8 cellular contexts compared by ENCODE assay signal in genomic region chr19:42450314-42450934, GRCh38. TPM values are rescaled to one million over a fixed set of nuclear protein-coding genes. Genes with fewer than 3 reads are reported as not detected.
DNase-seq lines count a peak whose midpoint lies in the region; ATAC-seq and TF ChIP-seq lines count a peak whose summit lies in the region.

No MANE protein-coding gene starts in this region.

- intact Hi-C loops in head of caudate nucleus (cut with DNase I) = no loop called here
- intact Hi-C loops in posterior vena cava (cut with DNase I) = no loop called here

- no peaks in the 10 kb centered on the region for H3K9me3 Mint-ChIP-seq in activated naive CD4-positive, alpha-beta T cell treated with anti-CD3 and anti-CD28 coated beads, Interleukin-2, amount 50 U/mL, for 72 hours

- no peaks in the 10 kb centered on the region for H3K36me3 Mint-ChIP-seq in activated naive CD4-positive, alpha-beta T cell treated with anti-CD3 and anti-CD28 coated beads, Interleukin-2, amount 50 U/mL, for 72 hours

- ATAC-seq in GM21723 (IDR thresholded peaks at IDR 0.05; ENCODE audit: unreplicated experiment) = peak; percentile 66
- peak; percentile 87 for ATAC-seq in SK-N-SH treated with all-trans-retinoic acid at 6 μM for 48 hours
- peak; percentile 97 to 98 for ATAC-seq in activated naive CD4-positive, alpha-beta T cell treated with anti-CD3 and anti-CD28 coated beads, Interleukin-2, amount 50 U/mL, for 72 hours

- H3K27ac Mint-ChIP-seq in activated naive CD4-positive, alpha-beta T cell treated with anti-CD3 and anti-CD28 coated beads, Interleukin-2, amount 50 U/mL, for 72 hours = no peak overlapping the region

- DNase-seq in DMS114 treated with DMSO at 0.1 percent for 48 hours (lab: John Stamatoyannopoulos, UW; ENCODE audit: unreplicated experiment) (peak; percentile 58), MV-4-11 (lab: John Stamatoyannopoulos, UW) (peak; percentile 68), head of caudate nucleus (peak; percentile 38 to 92 (median 76)), posterior vena cava (ENCODE audit: low spot score) (peak; percentile 84), ureter (ENCODE audit: low spot score) (peak; percentile 86)
- peak; percentile 71 to 77 for DNase-seq in activated naive CD4-positive, alpha-beta T cell treated with anti-CD3 and anti-CD28 coated beads, Interleukin-2, amount 50 U/mL, for 72 hours (ENCODE audit: low spot score in 2 of 2)

TF ChIP-seq in SK-N-SH treated with all-trans-retinoic acid at 6 μM for 48 hours, 23 proteins besides CTCF, POLR2A, EP300 and RAD21:
- TF ChIP-seq BACH2 (CRISPR knock-in tag; IDR thresholded peaks at IDR 0.05; ENCODE audit: borderline replicate concordance) (no peak), POU6F1 (CRISPR knock-in tag; IDR thresholded peaks at IDR 0.05; ENCODE audit: borderline replicate concordance, low read depth) (no peak), CSDC2 (CRISPR knock-in tag; IDR thresholded peaks at IDR 0.05) (no peak), ZNF8 (CRISPR knock-in tag; IDR thresholded peaks at IDR 0.05) (no peak), ZFP30 (CRISPR knock-in tag; IDR thresholded peaks at IDR 0.05) (no peak), ZC3H10 (CRISPR knock-in tag; IDR thresholded peaks at IDR 0.05) (no peak), SNAI2 (CRISPR knock-in tag; IDR thresholded peaks at IDR 0.05) (no peak), OSR1 (CRISPR knock-in tag; IDR thresholded peaks at IDR 0.05) (no peak), RARB (CRISPR knock-in tag; IDR thresholded peaks at IDR 0.05) (no peak), ESRRG (CRISPR knock-in tag; IDR thresholded peaks at IDR 0.05) (no peak), ISL1 (CRISPR knock-in tag; IDR thresholded peaks at IDR 0.05) (no peak), GLIS3 (CRISPR knock-in tag; IDR thresholded peaks at IDR 0.05) (no peak)
- TF ChIP-seq, protein P1, sequence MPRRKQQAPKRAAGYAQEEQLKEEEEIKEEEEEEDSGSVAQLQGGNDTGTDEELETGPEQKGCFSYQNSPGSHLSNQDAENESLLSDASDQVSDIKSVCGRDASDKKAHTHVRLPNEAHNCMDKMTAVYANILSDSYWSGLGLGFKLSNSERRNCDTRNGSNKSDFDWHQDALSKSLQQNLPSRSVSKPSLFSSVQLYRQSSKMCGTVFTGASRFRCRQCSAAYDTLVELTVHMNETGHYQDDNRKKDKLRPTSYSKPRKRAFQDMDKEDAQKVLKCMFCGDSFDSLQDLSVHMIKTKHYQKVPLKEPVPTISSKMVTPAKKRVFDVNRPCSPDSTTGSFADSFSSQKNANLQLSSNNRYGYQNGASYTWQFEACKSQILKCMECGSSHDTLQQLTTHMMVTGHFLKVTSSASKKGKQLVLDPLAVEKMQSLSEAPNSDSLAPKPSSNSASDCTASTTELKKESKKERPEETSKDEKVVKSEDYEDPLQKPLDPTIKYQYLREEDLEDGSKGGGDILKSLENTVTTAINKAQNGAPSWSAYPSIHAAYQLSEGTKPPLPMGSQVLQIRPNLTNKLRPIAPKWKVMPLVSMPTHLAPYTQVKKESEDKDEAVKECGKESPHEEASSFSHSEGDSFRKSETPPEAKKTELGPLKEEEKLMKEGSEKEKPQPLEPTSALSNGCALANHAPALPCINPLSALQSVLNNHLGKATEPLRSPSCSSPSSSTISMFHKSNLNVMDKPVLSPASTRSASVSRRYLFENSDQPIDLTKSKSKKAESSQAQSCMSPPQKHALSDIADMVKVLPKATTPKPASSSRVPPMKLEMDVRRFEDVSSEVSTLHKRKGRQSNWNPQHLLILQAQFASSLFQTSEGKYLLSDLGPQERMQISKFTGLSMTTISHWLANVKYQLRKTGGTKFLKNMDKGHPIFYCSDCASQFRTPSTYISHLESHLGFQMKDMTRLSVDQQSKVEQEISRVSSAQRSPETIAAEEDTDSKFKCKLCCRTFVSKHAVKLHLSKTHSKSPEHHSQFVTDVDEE (CRISPR knock-in tag; IDR thresholded peaks at IDR 0.05) = no peak
- TF ChIP-seq, protein P2, sequence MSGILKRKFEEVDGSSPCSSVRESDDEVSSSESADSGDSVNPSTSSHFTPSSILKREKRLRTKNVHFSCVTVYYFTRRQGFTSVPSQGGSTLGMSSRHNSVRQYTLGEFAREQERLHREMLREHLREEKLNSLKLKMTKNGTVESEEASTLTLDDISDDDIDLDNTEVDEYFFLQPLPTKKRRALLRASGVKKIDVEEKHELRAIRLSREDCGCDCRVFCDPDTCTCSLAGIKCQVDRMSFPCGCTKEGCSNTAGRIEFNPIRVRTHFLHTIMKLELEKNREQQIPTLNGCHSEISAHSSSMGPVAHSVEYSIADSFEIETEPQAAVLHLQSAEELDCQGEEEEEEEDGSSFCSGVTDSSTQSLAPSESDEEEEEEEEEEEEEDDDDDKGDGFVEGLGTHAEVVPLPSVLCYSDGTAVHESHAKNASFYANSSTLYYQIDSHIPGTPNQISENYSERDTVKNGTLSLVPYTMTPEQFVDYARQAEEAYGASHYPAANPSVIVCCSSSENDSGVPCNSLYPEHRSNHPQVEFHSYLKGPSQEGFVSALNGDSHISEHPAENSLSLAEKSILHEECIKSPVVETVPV (CRISPR knock-in tag; IDR thresholded peaks at IDR 0.05) = no peak
- TF ChIP-seq, protein P3, sequence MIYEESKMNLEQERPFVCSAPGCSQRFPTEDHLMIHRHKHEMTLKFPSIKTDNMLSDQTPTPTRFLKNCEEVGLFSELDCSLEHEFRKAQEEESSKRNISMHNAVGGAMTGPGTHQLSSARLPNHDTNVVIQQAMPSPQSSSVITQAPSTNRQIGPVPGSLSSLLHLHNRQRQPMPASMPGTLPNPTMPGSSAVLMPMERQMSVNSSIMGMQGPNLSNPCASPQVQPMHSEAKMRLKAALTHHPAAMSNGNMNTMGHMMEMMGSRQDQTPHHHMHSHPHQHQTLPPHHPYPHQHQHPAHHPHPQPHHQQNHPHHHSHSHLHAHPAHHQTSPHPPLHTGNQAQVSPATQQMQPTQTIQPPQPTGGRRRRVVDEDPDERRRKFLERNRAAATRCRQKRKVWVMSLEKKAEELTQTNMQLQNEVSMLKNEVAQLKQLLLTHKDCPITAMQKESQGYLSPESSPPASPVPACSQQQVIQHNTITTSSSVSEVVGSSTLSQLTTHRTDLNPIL (CRISPR knock-in tag; IDR thresholded peaks at IDR 0.05; ENCODE audit: low read depth) = no peak

RNA-seq across cellular contexts. Expression of gene CXCL17, which starts 7.7 kb away (rescaled TPM):
- not detected for total RNA-seq in activated naive CD4-positive, alpha-beta T cell treated with anti-CD3 and anti-CD28 coated beads, Interleukin-2, amount 50 U/mL, for 72 hours
- total RNA-seq in posterior vena cava = not detected
- 77.8 TPM for total RNA-seq in ureter

RNA-seq across cellular contexts. Expression of gene LIPE, which starts 23.2 kb away (rescaled TPM):
- 10 to 100 TPM; 13.6 to 27.0 TPM for total RNA-seq in activated naive CD4-positive, alpha-beta T cell treated with anti-CD3 and anti-CD28 coated beads, Interleukin-2, amount 50 U/mL, for 72 hours
- total RNA-seq in posterior vena cava (1 to 10 TPM; 4.4 to 6.7 TPM), ureter (23.6 TPM)

Comparison
In these comparisons a context has a peak if more than half of its experiments do, and no peak if none do; other contexts are left out.
1. Peak in every context shown above with its lines: DNase-seq and ATAC-seq.
2. RNA of gene CXCL17, which starts 7.7 kb away (total RNA-seq): 77.8 TPM in ureter (single experiment); not detected in posterior vena cava and not detected in activated naive CD4-positive, alpha-beta T cell treated with anti-CD3 and anti-CD28 coated beads, Interleukin-2, amount 50 U/mL, for 72 hours; every median in the first group is over 10 times any median in the second.